In genomic region chrX:76821276-76821675, GRCh38 we compare ENCODE assay signal across 26 cellular contexts.
A peak's percentile ranks its signal among the peaks of the same experiment; 100 is the strongest.
DNase-seq lines count a peak whose midpoint lies in the region; ATAC-seq, FAIRE-seq and TF ChIP-seq lines count a peak whose summit lies in the region.
"Had no signal": no experiment of that assay in that cellular context is flagged by ENCODE, and none has a peak within 500 bp of the region (broad histone marks: within the 10 kb centered on the region; RNA-seq: fewer than 3 reads in every experiment).

No MANE protein-coding gene starts in this region.

- intact Hi-C loops in pancreas (cut with DNase I), result no loop called here

- no peaks in the 10 kb centered on the region for H3K36me3 ChIP-seq in pancreas
- H3K36me3 ChIP-seq: BE2C, BLaER1 had no signal

- no peak overlapping the region for H3K27ac Mint-ChIP-seq in osteocyte (ENCODE audit: unreplicated experiment)
- H3K27ac Mint-ChIP-seq: CD14-positive monocyte; CD4-positive, alpha-beta memory T cell; CD4-positive, CD25-positive, alpha-beta regulatory T cell; CD8-positive, alpha-beta memory T cell had no signal

- no peak for ATAC-seq in pancreas
- ATAC-seq: GM12878 had no signal

- H3K27me3 Mint-ChIP-seq in osteocyte (ENCODE audit: unreplicated experiment), result no peaks in the 10 kb centered on the region
- H3K27me3 Mint-ChIP-seq: CD4-positive, alpha-beta memory T cell; CD4-positive, CD25-positive, alpha-beta regulatory T cell had no signal

- no peaks in the 10 kb centered on the region for H3K4me1 ChIP-seq in pancreas
- H3K4me1 ChIP-seq: BE2C, BLaER1 had no signal

- 71 to 76% methylated on average over 1 of the region's 1 CpG for WGBS in pancreas, 2 donors

- no peaks in the 10 kb centered on the region for H3K9me3 ChIP-seq in pancreas
- H3K9me3 ChIP-seq: BE2C, BLaER1 had no signal

- no peak for FAIRE-seq in pancreas (lab: Jason Lieb, UNC)
- FAIRE-seq: A204.1, GM12878, GM12892, GM18507 had no signal

- peaks cover 49% of the 10 kb centered on the region for H3K9me3 Mint-ChIP-seq in osteocyte (ENCODE audit: unreplicated experiment)
- H3K9me3 Mint-ChIP-seq: CD8-positive, alpha-beta memory T cell had no signal

- H3K4me1 Mint-ChIP-seq in osteocyte (ENCODE audit: unreplicated experiment), result no peaks in the 10 kb centered on the region
- H3K4me1 Mint-ChIP-seq: CD14-positive monocyte; CD4-positive, alpha-beta memory T cell; CD4-positive, CD25-positive, alpha-beta regulatory T cell; CD8-positive, alpha-beta memory T cell had no signal

- no peaks in the 10 kb centered on the region for H3K36me3 Mint-ChIP-seq in osteocyte (ENCODE audit: unreplicated experiment)
- H3K36me3 Mint-ChIP-seq: CD14-positive monocyte; CD4-positive, alpha-beta memory T cell; CD4-positive, CD25-positive, alpha-beta regulatory T cell; CD8-positive, alpha-beta memory T cell had no signal

- H3K27ac ChIP-seq in pancreas, result no peak overlapping the region
- H3K27ac ChIP-seq: BLaER1 had no signal

- H3K4me3 Mint-ChIP-seq in osteocyte (ENCODE audit: unreplicated experiment), result no peak overlapping the region
- H3K4me3 Mint-ChIP-seq: CD14-positive monocyte; CD4-positive, alpha-beta memory T cell; CD4-positive, CD25-positive, alpha-beta regulatory T cell; CD8-positive, alpha-beta memory T cell had no signal

- no peak overlapping the region for H3K4me3 ChIP-seq in pancreas
- H3K4me3 ChIP-seq: BLaER1, GM12878 had no signal

- peak; percentile 3 for DNase-seq in cortex of kidney (lab: John Stamatoyannopoulos, UW)
- DNase-seq in osteocyte (ENCODE audit: extremely low spot score, unreplicated experiment), result peak; percentile 72
- no peak for DNase-seq in NCI-H510A treated with DMSO at 0.1 percent for 48 hours (lab: John Stamatoyannopoulos, UW)
- DNase-seq in NCI-H146 treated with DMSO at 0.1 percent for 48 hours (lab: John Stamatoyannopoulos, UW; ENCODE audit: unreplicated experiment), result no peak
- DNase-seq in pancreas, result no peak
- DNase-seq: 8988T; ACHN; BE2C; C1 segment of cervical spinal cord; CD4-positive, alpha-beta memory T cell; CD4-positive, CD25-positive, alpha-beta regulatory T cell; CD8-positive, alpha-beta memory T cell; COR-L47; DMS 273 treated with DMSO at 0.1 percent for 48 hours; DMS153; DMS53; DMS79; DND-41; EL; GDM1 had no signal

- H3K27me3 ChIP-seq in pancreas, result no peaks in the 10 kb centered on the region
- H3K27me3 ChIP-seq: BE2C had no signal

- TF ChIP-seq CTCF in osteocyte (IDR thresholded peaks at IDR 0.05) (no peak), pancreas (IDR thresholded peaks at IDR 0.05) (no peak)

Comparison
In these comparisons a context has a peak if more than half of its experiments do, and no peak if none do; other contexts are left out.
1. DNase-seq: peak in cortex of kidney (single experiment) and osteocyte (single experiment); none in NCI-H510A treated with DMSO at 0.1 percent for 48 hours (single experiment), NCI-H146 treated with DMSO at 0.1 percent for 48 hours (single experiment) and pancreas (0 of 6).